Comparison of ENCODE assay signal across 1 cellular context in the genomic region with DNA sequence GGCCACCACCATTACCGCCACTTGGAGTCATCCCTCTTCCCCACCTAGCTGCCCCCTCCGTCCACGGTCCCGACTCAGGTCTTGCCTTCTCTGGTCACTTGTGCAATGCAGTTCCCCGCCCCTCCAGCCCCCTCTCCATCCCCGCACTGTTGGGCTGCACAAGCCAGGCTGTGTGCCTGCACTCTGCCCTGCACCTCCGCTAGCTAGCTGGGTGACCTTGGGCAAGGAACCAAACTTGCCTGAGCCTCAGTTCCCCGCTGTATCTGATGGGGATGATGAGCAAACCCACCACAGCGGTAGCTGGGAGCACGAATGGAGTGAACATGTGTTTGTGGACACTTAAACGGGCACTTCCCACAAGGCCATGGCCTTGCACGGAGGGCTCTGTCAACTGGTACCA.
TF ChIP-seq lines count a peak whose summit lies in the region.

No MANE protein-coding gene starts in this region.

TF ChIP-seq in HepG2, 621 proteins besides CTCF, POLR2A, EP300 and RAD21 (continued from another document):
- TF ChIP-seq, protein P1, sequence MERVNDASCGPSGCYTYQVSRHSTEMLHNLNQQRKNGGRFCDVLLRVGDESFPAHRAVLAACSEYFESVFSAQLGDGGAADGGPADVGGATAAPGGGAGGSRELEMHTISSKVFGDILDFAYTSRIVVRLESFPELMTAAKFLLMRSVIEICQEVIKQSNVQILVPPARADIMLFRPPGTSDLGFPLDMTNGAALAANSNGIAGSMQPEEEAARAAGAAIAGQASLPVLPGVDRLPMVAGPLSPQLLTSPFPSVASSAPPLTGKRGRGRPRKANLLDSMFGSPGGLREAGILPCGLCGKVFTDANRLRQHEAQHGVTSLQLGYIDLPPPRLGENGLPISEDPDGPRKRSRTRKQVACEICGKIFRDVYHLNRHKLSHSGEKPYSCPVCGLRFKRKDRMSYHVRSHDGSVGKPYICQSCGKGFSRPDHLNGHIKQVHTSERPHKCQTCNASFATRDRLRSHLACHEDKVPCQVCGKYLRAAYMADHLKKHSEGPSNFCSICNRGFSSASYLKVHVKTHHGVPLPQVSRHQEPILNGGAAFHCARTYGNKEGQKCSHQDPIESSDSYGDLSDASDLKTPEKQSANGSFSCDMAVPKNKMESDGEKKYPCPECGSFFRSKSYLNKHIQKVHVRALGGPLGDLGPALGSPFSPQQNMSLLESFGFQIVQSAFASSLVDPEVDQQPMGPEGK (CRISPR knock-in tag; IDR thresholded peaks at IDR 0.05), result peak; percentile 37; the same call in 1 of the 2 replicates
TF ChIP-seq in HepG2: peak in this region for 21.
